1 cellular context compared by ENCODE assay signal in genomic region chr13:24511019-24511823, GRCh38.
TF ChIP-seq lines count a peak whose summit lies in the region.

No MANE protein-coding gene starts in this region.

TF ChIP-seq in SK-N-SH, 30 proteins besides CTCF, POLR2A, EP300 and RAD21 (continued from another document):
- TF ChIP-seq REST (IDR thresholded peaks at IDR 0.05; ENCODE audit: low read depth, low read length) (0 out of 2 replicates have a peak, but pooled peaks have one; percentile 4), CHD2 (IDR thresholded peaks at IDR 0.05; ENCODE audit: low read length, partially characterized antibody) (no peak), MAX (IDR thresholded peaks at IDR 0.05; ENCODE audit: low read depth) (peak; percentile 71), SMC3 (IDR thresholded peaks at IDR 0.05; ENCODE audit: low read depth, low read length) (no peak), USF1 (IDR thresholded peaks at IDR 0.05; ENCODE audit: borderline replicate concordance, low read depth) (no peak), POLR2AphosphoS5 (IDR thresholded peaks at IDR 0.05; ENCODE audit: low read depth, low read length) (peak; percentile 24; the same call in 1 of the 2 replicates), IRF3 (IDR thresholded peaks at IDR 0.05; ENCODE audit: low read depth, low read length) (no peak), FOXJ3 (CRISPR knock-in tag; IDR thresholded peaks at IDR 0.05) (no peak), NRF1 (IDR thresholded peaks at IDR 0.05; ENCODE audit: low read depth, low read length) (no peak), RXRA (IDR thresholded peaks at IDR 0.05; ENCODE audit: borderline replicate concordance, low read depth) (peak; percentile 43; the same call in 1 of the 2 replicates), MXI1 (IDR thresholded peaks at IDR 0.05; ENCODE audit: low read depth, low read length) (no peak), RFX5 (IDR thresholded peaks at IDR 0.05; ENCODE audit: low read length) (no peak)
